11 cellular contexts compared by ENCODE assay signal in genomic region chr10:46377022-46377421, GRCh38. TPM values are rescaled to one million over a fixed set of nuclear protein-coding genes. Genes with fewer than 3 reads are reported as not detected.
A peak's percentile ranks its signal among the peaks of the same experiment; 100 is the strongest.
DNase-seq lines count a peak whose midpoint lies in the region; ATAC-seq, FAIRE-seq and TF ChIP-seq lines count a peak whose summit lies in the region.
"Not testable (repeated sequence)": the region's sequence is repeated elsewhere in the genome, so short reads cannot be mapped to it uniquely, and the experiment has no call there.
"Had no signal": no experiment of that assay in that cellular context is flagged by ENCODE, and none has a peak within 500 bp of the region (broad histone marks: within the 10 kb centered on the region; RNA-seq: fewer than 3 reads in every experiment).

No MANE protein-coding gene starts in this region.

- H4K8ac ChIP-seq in trophoblast cell (ENCODE audit: low read depth, low read length) = not testable (repeated sequence)

- WGBS in A549 (ENCODE audit: missing lambda C conversion rate) = no CpG with 5 or more reads among the region's 1 CpG
- WGBS in trophoblast cell (ENCODE audit: extremely low coverage, insufficient coverage, insufficient read length) = no CpG with 5 or more reads among the region's 1 CpG
- no CpG with 5 or more reads among the region's 1 CpG for WGBS in aorta, 2 donors

- not testable (repeated sequence) for H2BK5ac ChIP-seq in trophoblast cell (ENCODE audit: low read depth, low read length, poor library complexity)

- H3K27ac ChIP-seq in A549 = peak overlapping the region; percentile 68 to 81; a peak in 4 of 6 replicates
- peak overlapping the region; percentile 68 for H3K27ac ChIP-seq in keratinocyte (ENCODE audit: control insufficient read depth, insufficient read depth, low read length)
- peak overlapping the region; percentile 47 for H3K27ac ChIP-seq in trophoblast cell (ENCODE audit: low read depth, low read length)
- not testable (repeated sequence) for H3K27ac ChIP-seq in aorta (ENCODE audit: low read depth in 1 of 2, low read length in 2 of 2)

- dilution Hi-C loops in keratinocyte (cut with MboI; ENCODE audit: extremely low pct_ligation_motif_present, low sequenced_read_pairs) = not testable (repeated sequence)

- H3K4me2 ChIP-seq in A549 (peak overlapping the region; percentile 57; the same call in 2 of the 3 replicates), keratinocyte (ENCODE audit: control insufficient read depth, extremely low read depth, insufficient read depth, low read depth, low read length) (peak overlapping the region; percentile 37)
- not testable (repeated sequence) for H3K4me2 ChIP-seq in trophoblast cell (ENCODE audit: low read length)

- TF ChIP-seq EP300 in A549 (IDR thresholded peaks at IDR 0.05) = not testable (repeated sequence)

- peak overlapping the region; percentile 28 for H4K91ac ChIP-seq in trophoblast cell (ENCODE audit: low read depth, low read length)

- H3K36me3 ChIP-seq in bronchial epithelial cell (ENCODE audit: control insufficient read depth, insufficient read depth, low read length); keratinocyte (ENCODE audit: control insufficient read depth in 2 of 2, extremely low read depth in 1 of 2, insufficient read depth in 2 of 2, low read length in 2 of 2); trophoblast cell (ENCODE audit: control insufficient read depth in 1 of 2, insufficient read depth in 2 of 2, low read length in 2 of 2); aorta (ENCODE audit: control insufficient read depth in 1 of 2, insufficient read depth in 2 of 2, low read length in 1 of 2): not testable (repeated sequence)

- TF ChIP-seq RAD21 in A549 (conservative IDR thresholded peaks at IDR 0.05 in 1 of 2, IDR thresholded peaks at IDR 0.05 in 1 of 2) = not testable (repeated sequence)

- not testable (repeated sequence) for H4K12ac ChIP-seq in trophoblast cell (ENCODE audit: low read depth, low read length)

- H3K14ac ChIP-seq in trophoblast cell (ENCODE audit: low read length) = not testable (repeated sequence)

- CTCF ChIA-PET in A549 (lab: Yijun Ruan, JAX) = not testable (repeated sequence)

- not testable (repeated sequence) for FAIRE-seq in A549 (lab: Jason Lieb, UNC); bronchial epithelial cell (lab: Jason Lieb, UNC); keratinocyte (lab: Jason Lieb, UNC)

- TF ChIP-seq CTCF in A549 (IDR thresholded peaks at IDR 0.05); bronchial epithelial cell (IDR thresholded peaks at IDR 0.05; ENCODE audit: insufficient read depth, low read length, severe bottlenecking); keratinocyte (optimal IDR thresholded peaks at IDR 0.05 in 1 of 3, IDR thresholded peaks at IDR 0.05 in 1 of 3, conservative IDR thresholded peaks at IDR 0.05 in 1 of 3; ENCODE audit: extremely low read depth in 1 of 3, insufficient read depth in 2 of 3, low read length in 3 of 3): not testable (repeated sequence)

- not testable (repeated sequence) for H3K27me3 ChIP-seq in bronchial epithelial cell (ENCODE audit: control insufficient read depth, insufficient read depth, low read length); keratinocyte (ENCODE audit: control insufficient read depth, extremely low read depth, insufficient read depth, low read length); trophoblast cell (ENCODE audit: insufficient read depth, low read length); aorta (ENCODE audit: control insufficient read depth in 1 of 2, insufficient read depth in 2 of 2, low read length in 1 of 2)

- intact Hi-C loops in Right ventricle myocardium superior (cut with DNase I); left cardiac atrium (cut with DNase I); aorta (cut with DNase I): not testable (repeated sequence)

- not testable (repeated sequence) for DNase-seq in A549 (ENCODE audit: low read depth in 1 of 2, low spot score in 1 of 2); bronchial epithelial cell (ENCODE audit: low read depth); Right ventricle myocardium superior; left cardiac atrium; keratinocyte (ENCODE audit: low read depth, low spot score); trophoblast cell; aorta

- not testable (repeated sequence) for H3K18ac ChIP-seq in trophoblast cell (ENCODE audit: low read length)

- H3K4me3 ChIP-seq in A549; keratinocyte (ENCODE audit: control insufficient read depth in 2 of 3, extremely low read depth in 1 of 3, insufficient read depth in 2 of 3, low read depth in 1 of 3, low read length in 3 of 3); trophoblast cell (ENCODE audit: low read depth, low read length); aorta (ENCODE audit: low read length in 2 of 2): not testable (repeated sequence)
- H3K4me3 ChIP-seq in bronchial epithelial cell (ENCODE audit: low read depth, low read length) = peak overlapping the region; percentile 40

- H3K9ac ChIP-seq in keratinocyte (ENCODE audit: control insufficient read depth, extremely low read depth, insufficient read depth, low read length) = peak overlapping the region; percentile 71
- not testable (repeated sequence) for H3K9ac ChIP-seq in trophoblast cell (ENCODE audit: low read length)

- ATAC-seq in A549 = not testable (repeated sequence)
- ATAC-seq in Right ventricle myocardium superior (ENCODE audit: poor library complexity) = peak; percentile 92
- ATAC-seq in left cardiac atrium = peak; percentile 25 to 60
- peak; percentile 44 for ATAC-seq in aorta (ENCODE audit: low FRiP score)

- TF ChIP-seq POLR2A in A549 (IDR thresholded peaks at IDR 0.05; ENCODE audit: low read length) = not testable (repeated sequence)

- not testable (repeated sequence) for H3K4me1 ChIP-seq in A549; keratinocyte (ENCODE audit: control insufficient read depth, extremely low read depth, insufficient read depth, low read length); trophoblast cell (ENCODE audit: control insufficient read depth in 1 of 2, insufficient read depth in 2 of 2, low read length in 2 of 2); aorta (ENCODE audit: control insufficient read depth in 1 of 2, insufficient read depth in 2 of 2, low read length in 2 of 2)

- H2AK5ac ChIP-seq in trophoblast cell (ENCODE audit: low read length) = not testable (repeated sequence)

- not testable (repeated sequence) for H3K23ac ChIP-seq in trophoblast cell (ENCODE audit: low read length)

- H2BK12ac ChIP-seq in trophoblast cell (ENCODE audit: low read length) = not testable (repeated sequence)

- H3K79me2 ChIP-seq in keratinocyte (ENCODE audit: control insufficient read depth, insufficient read depth, low read length); trophoblast cell (ENCODE audit: control insufficient read depth, insufficient read depth, low read length, poor library complexity): not testable (repeated sequence)

- H3K9me3 ChIP-seq in A549; keratinocyte (ENCODE audit: control insufficient read depth, low read depth, low read length); trophoblast cell (ENCODE audit: insufficient read depth, low read depth, low read length); aorta (ENCODE audit: control insufficient read depth, low read length): not testable (repeated sequence)

- H2AFZ ChIP-seq in keratinocyte (ENCODE audit: control insufficient read depth, low read length); trophoblast cell (ENCODE audit: insufficient read depth, low read length, poor library complexity): not testable (repeated sequence)

- POLR2A ChIA-PET in A549 (lab: Yijun Ruan, JAX) = not testable (repeated sequence)

- not testable (repeated sequence) for H3K4ac ChIP-seq in trophoblast cell (ENCODE audit: low read depth, low read length)

- H4K20me1 ChIP-seq in keratinocyte (ENCODE audit: control insufficient read depth, extremely low read depth, insufficient read depth, low read length) = not testable (repeated sequence)

- not testable (repeated sequence) for H2BK120ac ChIP-seq in trophoblast cell (ENCODE audit: insufficient read depth, low read length, poor library complexity)

- not testable (repeated sequence) for H3K9me1 ChIP-seq in keratinocyte (ENCODE audit: control insufficient read depth, extremely low read depth, insufficient read depth, low read length)

- H3K79me1 ChIP-seq in trophoblast cell (ENCODE audit: low read length) = not testable (repeated sequence)

RNA-seq across cellular contexts. Expression of gene ANXA8L1, which starts 1.4 kb away (rescaled TPM):
- polyA plus RNA-seq in A549 (2011; rRNA removed) = 31.8 and 33.7 TPM in 2 replicates
- polyA plus RNA-seq in A549 (2012; cell fraction: cytosol; rRNA removed) = 34.5 and 42.0 TPM in 2 replicates
- polyA plus RNA-seq in A549 (2012; cell fraction: nucleus; rRNA removed) = 67.8 and 88.3 TPM in 2 replicates
- polyA plus RNA-seq in A549 (2017; fragmentation: RNase III; extraction: RNeasy Plus Mini Kit Qiagen cat#74134 plus additional on column Dnase treatment) = 88.9 to 95.8 TPM (median 92.3 TPM) in 3 replicates
- 29.7 and 31.2 TPM in 2 replicates for polyA minus RNA-seq in A549 (2011; rRNA and poly(A)+ RNA removed)
- 60.6 and 153 TPM in 2 replicates for total RNA-seq in bronchial epithelial cell
- total RNA-seq in Right ventricle myocardium superior = 0.81 TPM
- 1 to 10 TPM; 2.4 to 5.1 TPM for total RNA-seq in left cardiac atrium
- 495 to 686 TPM (median 516 TPM) in 3 replicates for polyA plus RNA-seq in keratinocyte
- polyA plus RNA-seq in keratinocyte (2011; ENCODE audit: low read depth) = 409 TPM
- 428 and 465 TPM in 2 replicates for polyA plus RNA-seq in keratinocyte (2011; cell fraction: cytosol; rRNA removed)
- 930 and 1,029 TPM in 2 replicates for polyA plus RNA-seq in keratinocyte (2011; cell fraction: nucleus; rRNA removed)
- 184 and 355 TPM in 2 replicates for polyA plus RNA-seq in keratinocyte (2012; ENCODE audit: low replicate concordance)
- 303 to 582 TPM (median 541 TPM) in 3 replicates for polyA minus RNA-seq in keratinocyte
- polyA minus RNA-seq in keratinocyte (2011; cell fraction: cytosol; rRNA and poly(A)+ RNA removed) = 237 TPM
- polyA minus RNA-seq in keratinocyte (2011; cell fraction: nucleus; rRNA and poly(A)+ RNA removed) = 184 and 248 TPM in 2 replicates
- 37.7 and 40.6 TPM in 2 replicates for polyA plus RNA-seq in trophoblast cell (2013)
- not detected for total RNA-seq in aorta
- under 1 TPM in 1 of 2 donors, not detected in 1; 0.13 TPM for polyA plus RNA-seq in aorta
- total RNA-seq: CD4-positive, alpha-beta T cell; CD8-positive, alpha-beta memory T cell; H1; H7 had no signal
- polyA plus RNA-seq: CD8-positive, alpha-beta memory T cell; H1 had no signal

Comparison
In these comparisons a context has a peak if more than half of its experiments do, and no peak if none do; other contexts are left out.
1. RNA of gene ANXA8L1, which starts 1.4 kb away (total RNA-seq): 60.6 to 153 TPM in bronchial epithelial cell; 2.4 to 5.1 TPM in left cardiac atrium, 0.81 TPM in Right ventricle myocardium superior (single experiment) and not detected in aorta; every median in the first group is over 10 times any median in the second.